33 cellular contexts compared by ENCODE assay signal in the genomic region with DNA sequence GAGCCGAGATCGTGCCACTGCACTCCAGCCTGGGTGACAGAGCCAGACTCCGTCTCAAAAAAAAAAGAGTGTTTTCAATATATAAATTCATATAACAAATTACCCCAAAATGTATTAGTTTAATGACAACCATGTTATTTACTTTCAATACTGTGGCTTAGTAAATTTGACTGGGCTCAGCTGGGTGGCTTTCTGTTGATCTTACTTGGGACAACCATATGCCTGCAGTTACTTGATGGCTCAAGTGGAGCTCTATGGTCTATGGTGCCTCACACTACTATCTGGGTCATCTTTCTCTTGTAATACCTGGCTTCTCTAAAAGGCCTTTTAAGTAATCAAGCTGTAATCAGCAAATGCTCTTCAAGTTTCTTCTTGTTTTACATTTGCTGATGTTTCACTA.
"Had no signal": no experiment of that assay in that cellular context is flagged by ENCODE, and none has a peak within 500 bp of the region (broad histone marks: within the 10 kb centered on the region; RNA-seq: fewer than 3 reads in every experiment).

No MANE protein-coding gene starts in this region.

- H3K9me3 ChIP-seq: MG63 had no signal

- H3K4me3 ChIP-seq: MG63 had no signal

- DNase-seq: Karpas-422, Kasumi-1, MG63, MM.1S, MV-4-11, NCI-H1048, NCI-H1092, NCI-H1092 treated with DMSO at 0.1 percent for 48 hours, NCI-H1105, NCI-H1105 treated with DMSO at 0.1 percent for 48 hours, NCI-H1417, NCI-H1417 treated with DMSO at 0.1 percent for 48 hours, NCI-H1436, NCI-H1436 treated with DMSO at 0.1 percent for 48 hours, NCI-H146, NCI-H1694, NCI-H1694 treated with DMSO at 0.1 percent for 48 hours, NCI-H187, NCI-H187 treated with DMSO at 0.1 percent for 48 hours, NCI-H1930, NCI-H2029, NCI-H2029 treated with DMSO at 0.1 percent for 48 hours, NCI-H2081, NCI-H2081 treated with DMSO at 0.1 percent for 48 hours, NCI-H2107, NCI-H2171, NCI-H2171 treated with DMSO at 0.1 percent for 48 hours, NCI-H2227 treated with DMSO at 0.1 percent for 48 hours, NCI-H345, NCI-H446, NCI-H446 treated with DMSO at 0.1 percent for 48 hours, NCI-H510A, NCI-H510A treated with DMSO at 0.1 percent for 48 hours had no signal

- H3K27me3 ChIP-seq: MG63 had no signal

- H3K36me3 ChIP-seq: MG63 had no signal
